ENCODE assay signal across 3 cellular contexts in the genomic region with DNA sequence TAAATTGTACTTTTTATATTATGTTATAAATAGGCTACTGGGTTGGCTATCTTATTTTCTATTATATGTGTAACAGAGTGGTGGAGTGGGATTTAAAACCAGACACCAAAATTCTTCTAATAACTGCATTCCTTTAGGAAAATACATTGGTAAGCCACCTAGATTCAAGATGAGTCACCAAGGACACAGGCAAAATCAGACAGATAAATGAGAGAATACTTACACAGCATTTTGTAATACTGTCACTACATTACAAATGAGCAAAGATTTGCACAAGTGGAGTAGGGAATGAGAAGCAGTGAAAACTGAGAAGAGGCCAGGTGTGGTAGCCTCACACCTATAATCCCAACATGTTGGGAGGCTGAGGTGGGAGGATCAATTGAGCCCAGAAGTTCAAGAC.
TF ChIP-seq lines count a peak whose summit lies in the region.

No MANE protein-coding gene starts in this region.

TF ChIP-seq in SK-N-SH, 30 proteins besides CTCF, POLR2A, EP300 and RAD21:
- TF ChIP-seq SIN3A (IDR thresholded peaks at IDR 0.05; ENCODE audit: borderline replicate concordance, low read depth, low read length) (no peak), FOSL2 (IDR thresholded peaks at IDR 0.05; ENCODE audit: borderline replicate concordance, low read depth) (peak; percentile 19; the same call in 1 of the 2 replicates)

TF ChIP-seq in SK-N-SH treated with all-trans-retinoic acid at 6 μM for 48 hours, 23 proteins besides CTCF, POLR2A, EP300 and RAD21:
- no peak for TF ChIP-seq PPARA (CRISPR knock-in tag; IDR thresholded peaks at IDR 0.05; ENCODE audit: borderline replicate concordance)
- TF ChIP-seq, protein P1, sequence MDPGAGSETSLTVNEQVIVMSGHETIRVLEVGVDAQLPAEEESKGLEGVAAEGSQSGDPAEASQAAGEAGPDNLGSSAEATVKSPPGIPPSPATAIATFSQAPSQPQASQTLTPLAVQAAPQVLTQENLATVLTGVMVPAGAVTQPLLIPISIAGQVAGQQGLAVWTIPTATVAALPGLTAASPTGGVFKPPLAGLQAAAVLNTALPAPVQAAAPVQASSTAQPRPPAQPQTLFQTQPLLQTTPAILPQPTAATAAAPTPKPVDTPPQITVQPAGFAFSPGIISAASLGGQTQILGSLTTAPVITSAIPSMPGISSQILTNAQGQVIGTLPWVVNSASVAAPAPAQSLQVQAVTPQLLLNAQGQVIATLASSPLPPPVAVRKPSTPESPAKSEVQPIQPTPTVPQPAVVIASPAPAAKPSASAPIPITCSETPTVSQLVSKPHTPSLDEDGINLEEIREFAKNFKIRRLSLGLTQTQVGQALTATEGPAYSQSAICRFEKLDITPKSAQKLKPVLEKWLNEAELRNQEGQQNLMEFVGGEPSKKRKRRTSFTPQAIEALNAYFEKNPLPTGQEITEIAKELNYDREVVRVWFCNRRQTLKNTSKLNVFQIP (CRISPR knock-in tag; IDR thresholded peaks at IDR 0.05; ENCODE audit: borderline replicate concordance, low read depth): no peak

TF ChIP-seq in GM12878, 131 proteins besides CTCF, POLR2A, EP300 and RAD21:
- no peak for TF ChIP-seq NBN (IDR thresholded peaks at IDR 0.05)
- TF ChIP-seq, protein P2, sequence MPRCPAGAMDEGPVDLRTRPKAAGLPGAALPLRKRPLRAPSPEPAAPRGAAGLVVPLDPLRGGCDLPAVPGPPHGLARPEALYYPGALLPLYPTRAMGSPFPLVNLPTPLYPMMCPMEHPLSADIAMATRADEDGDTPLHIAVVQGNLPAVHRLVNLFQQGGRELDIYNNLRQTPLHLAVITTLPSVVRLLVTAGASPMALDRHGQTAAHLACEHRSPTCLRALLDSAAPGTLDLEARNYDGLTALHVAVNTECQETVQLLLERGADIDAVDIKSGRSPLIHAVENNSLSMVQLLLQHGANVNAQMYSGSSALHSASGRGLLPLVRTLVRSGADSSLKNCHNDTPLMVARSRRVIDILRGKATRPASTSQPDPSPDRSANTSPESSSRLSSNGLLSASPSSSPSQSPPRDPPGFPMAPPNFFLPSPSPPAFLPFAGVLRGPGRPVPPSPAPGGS (IDR thresholded peaks at IDR 0.05; ENCODE audit: borderline replicate concordance, insufficient read depth, low read depth, low read length, poor library complexity, severe bottlenecking): peak; percentile 68
- no peak for TF ChIP-seq GATAD2B (conservative IDR thresholded peaks at IDR 0.05; ENCODE audit: low read depth)
- no peak for TF ChIP-seq SMARCA5 (IDR thresholded peaks at IDR 0.05)
- TF ChIP-seq, protein P3, sequence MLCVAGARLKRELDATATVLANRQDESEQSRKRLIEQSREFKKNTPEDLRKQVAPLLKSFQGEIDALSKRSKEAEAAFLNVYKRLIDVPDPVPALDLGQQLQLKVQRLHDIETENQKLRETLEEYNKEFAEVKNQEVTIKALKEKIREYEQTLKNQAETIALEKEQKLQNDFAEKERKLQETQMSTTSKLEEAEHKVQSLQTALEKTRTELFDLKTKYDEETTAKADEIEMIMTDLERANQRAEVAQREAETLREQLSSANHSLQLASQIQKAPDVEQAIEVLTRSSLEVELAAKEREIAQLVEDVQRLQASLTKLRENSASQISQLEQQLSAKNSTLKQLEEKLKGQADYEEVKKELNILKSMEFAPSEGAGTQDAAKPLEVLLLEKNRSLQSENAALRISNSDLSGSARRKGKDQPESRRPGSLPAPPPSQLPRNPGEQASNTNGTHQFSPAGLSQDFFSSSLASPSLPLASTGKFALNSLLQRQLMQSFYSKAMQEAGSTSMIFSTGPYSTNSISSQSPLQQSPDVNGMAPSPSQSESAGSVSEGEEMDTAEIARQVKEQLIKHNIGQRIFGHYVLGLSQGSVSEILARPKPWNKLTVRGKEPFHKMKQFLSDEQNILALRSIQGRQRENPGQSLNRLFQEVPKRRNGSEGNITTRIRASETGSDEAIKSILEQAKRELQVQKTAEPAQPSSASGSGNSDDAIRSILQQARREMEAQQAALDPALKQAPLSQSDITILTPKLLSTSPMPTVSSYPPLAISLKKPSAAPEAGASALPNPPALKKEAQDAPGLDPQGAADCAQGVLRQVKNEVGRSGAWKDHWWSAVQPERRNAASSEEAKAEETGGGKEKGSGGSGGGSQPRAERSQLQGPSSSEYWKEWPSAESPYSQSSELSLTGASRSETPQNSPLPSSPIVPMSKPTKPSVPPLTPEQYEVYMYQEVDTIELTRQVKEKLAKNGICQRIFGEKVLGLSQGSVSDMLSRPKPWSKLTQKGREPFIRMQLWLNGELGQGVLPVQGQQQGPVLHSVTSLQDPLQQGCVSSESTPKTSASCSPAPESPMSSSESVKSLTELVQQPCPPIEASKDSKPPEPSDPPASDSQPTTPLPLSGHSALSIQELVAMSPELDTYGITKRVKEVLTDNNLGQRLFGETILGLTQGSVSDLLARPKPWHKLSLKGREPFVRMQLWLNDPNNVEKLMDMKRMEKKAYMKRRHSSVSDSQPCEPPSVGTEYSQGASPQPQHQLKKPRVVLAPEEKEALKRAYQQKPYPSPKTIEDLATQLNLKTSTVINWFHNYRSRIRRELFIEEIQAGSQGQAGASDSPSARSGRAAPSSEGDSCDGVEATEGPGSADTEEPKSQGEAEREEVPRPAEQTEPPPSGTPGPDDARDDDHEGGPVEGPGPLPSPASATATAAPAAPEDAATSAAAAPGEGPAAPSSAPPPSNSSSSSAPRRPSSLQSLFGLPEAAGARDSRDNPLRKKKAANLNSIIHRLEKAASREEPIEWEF (IDR thresholded peaks at IDR 0.05; ENCODE audit: insufficient replicate concordance, low read depth, low read length): no peak
- no peak for TF ChIP-seq TCF3 (IDR thresholded peaks at IDR 0.05; ENCODE audit: borderline replicate concordance, insufficient read depth, low read depth, low read length)
- TF ChIP-seq EZH2 (IDR thresholded peaks at IDR 0.05; ENCODE audit: borderline replicate concordance, control insufficient read depth, low read depth, low read length): no peak
- TF ChIP-seq WRNIP1 (IDR thresholded peaks at IDR 0.05; ENCODE audit: borderline replicate concordance, low read depth, low read length): no peak
